ENCODE assay signal across 13 cellular contexts in the genomic region with DNA sequence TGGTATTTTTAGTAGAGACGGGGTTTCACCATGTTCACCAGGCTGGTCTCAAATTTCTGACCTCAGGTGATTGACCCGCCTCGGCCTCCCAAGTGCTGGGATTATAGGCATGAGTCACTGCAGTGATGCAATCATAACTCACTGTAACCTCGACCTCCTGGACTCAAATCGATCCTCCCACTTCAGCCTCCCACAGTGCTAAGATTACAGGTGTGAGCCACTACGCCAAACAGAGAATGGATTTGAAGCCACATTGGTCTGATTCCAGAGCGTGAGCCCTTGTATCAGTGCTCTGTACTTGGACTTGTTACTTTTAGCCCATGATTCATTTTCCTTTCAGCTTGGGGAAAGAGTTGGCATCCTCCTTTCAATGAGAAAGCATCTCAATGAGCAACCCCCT. TPM values are rescaled to one million over a fixed set of nuclear protein-coding genes. Genes with fewer than 3 reads are reported as not detected.
DNase-seq lines count a peak whose midpoint lies in the region; ATAC-seq, FAIRE-seq and TF ChIP-seq lines count a peak whose summit lies in the region.
"Had no signal": no experiment of that assay in that cellular context is flagged by ENCODE, and none has a peak within 500 bp of the region (broad histone marks: within the 10 kb centered on the region; RNA-seq: fewer than 3 reads in every experiment).

No MANE protein-coding gene starts in this region.

- H3K36me3 ChIP-seq in CD4-positive, alpha-beta memory T cell (ENCODE audit: insufficient read depth, low read length): no peaks in the 10 kb centered on the region
- H3K36me3 ChIP-seq: thoracic aorta had no signal

- no peak overlapping the region for H3K27ac ChIP-seq in CD4-positive, alpha-beta memory T cell (ENCODE audit: low read depth, low read length)
- H3K27ac ChIP-seq: thoracic aorta had no signal

- peaks cover 29 to 59% (median 47%) of the 10 kb centered on the region in 4 donors for H3K4me1 Mint-ChIP-seq in CD4-positive, alpha-beta memory T cell

- FAIRE-seq in H54 (lab: Jason Lieb, UNC): peak; percentile 80

- H3K4me3 ChIP-seq in fibroblast of villous mesenchyme (ENCODE audit: low read depth, low read length) (no peak overlapping the region), lower leg skin (ENCODE audit: low read depth, poor library complexity, severe bottlenecking) (no peak overlapping the region)
- H3K4me3 ChIP-seq in CD4-positive, alpha-beta memory T cell (ENCODE audit: low read length in 2 of 2): no peak overlapping the region
- H3K4me3 ChIP-seq: thoracic aorta had no signal

- H3K36me3 Mint-ChIP-seq in CD4-positive, alpha-beta memory T cell: no peaks in the 10 kb centered on the region
- H3K36me3 Mint-ChIP-seq: natural killer cell treated with Interleukin-12 subunit alpha and Interleukin-12 subunit beta and Interleukin-15 and Interleukin-18, amount 100 ng/mL, for 72 hours had no signal

- no peak overlapping the region for H3K4me3 Mint-ChIP-seq in CD4-positive, alpha-beta memory T cell
- H3K4me3 Mint-ChIP-seq: natural killer cell treated with Interleukin-12 subunit alpha and Interleukin-12 subunit beta and Interleukin-15 and Interleukin-18, amount 100 ng/mL, for 72 hours had no signal

- ATAC-seq in HG03354 (IDR thresholded peaks at IDR 0.05; ENCODE audit: poor library complexity, severe bottlenecking, unreplicated experiment): no peak
- ATAC-seq: natural killer cell treated with Interleukin-12 subunit alpha and Interleukin-12 subunit beta and Interleukin-15 and Interleukin-18, amount 100 ng/mL, for 72 hours had no signal

- TF ChIP-seq CTCF in fibroblast of villous mesenchyme (IDR thresholded peaks at IDR 0.05; ENCODE audit: insufficient read depth, low read depth, low read length) (no peak), lower leg skin (IDR thresholded peaks at IDR 0.05) (no peak)

- no peaks in the 10 kb centered on the region for H3K27me3 Mint-ChIP-seq in CD4-positive, alpha-beta memory T cell

- H3K27ac Mint-ChIP-seq in CD4-positive, alpha-beta memory T cell: no peak overlapping the region

- H3K9me3 ChIP-seq in CD4-positive, alpha-beta memory T cell (ENCODE audit: control insufficient read depth in 1 of 2, low read length in 2 of 2): no peaks in the 10 kb centered on the region
- H3K9me3 ChIP-seq: thoracic aorta had no signal

- no peaks in the 10 kb centered on the region for H3K27me3 ChIP-seq in CD4-positive, alpha-beta memory T cell (ENCODE audit: insufficient read depth, low read length)

- H3K9me3 Mint-ChIP-seq in CD4-positive, alpha-beta memory T cell: no peaks in the 10 kb centered on the region
- H3K9me3 Mint-ChIP-seq: natural killer cell treated with Interleukin-12 subunit alpha and Interleukin-12 subunit beta and Interleukin-15 and Interleukin-18, amount 100 ng/mL, for 72 hours had no signal

- H3K4me1 ChIP-seq in CD4-positive, alpha-beta memory T cell (ENCODE audit: insufficient read depth, low read length): peaks cover 79% of the 10 kb centered on the region

- intact Hi-C loops in CD4-positive, alpha-beta memory T cell (cut with micrococcal nuclease): no loop called here
- intact Hi-C loops in lower leg skin (cut with DNase I; ENCODE audit: low total_unique reads): no loop called here

- DNase-seq in Caki2 (ENCODE audit: low read depth) (peak; percentile 23), H54 (ENCODE audit: insufficient read length, low spot score) (no peak), RKO (ENCODE audit: low spot score) (peak; percentile 63), fibroblast of villous mesenchyme (ENCODE audit: low read depth) (peak; percentile 73), lower leg skin (ENCODE audit: low spot score in 2 of 2) (no peak)
- DNase-seq in CD4-positive, alpha-beta memory T cell: no peak
- no peak for DNase-seq in stimulated activated CD4-positive, alpha-beta T cell treated with anti-CD3 and anti-CD28 coated beads, Interleukin-4, amount 100 ng/mL, for 4 hours
- DNase-seq: kidney glomerular epithelial cell, NCI-H187 treated with DMSO at 0.1 percent for 48 hours had no signal

- TF ChIP-seq POLR2A in H54 (IDR thresholded peaks at IDR 0.05; ENCODE audit: low read depth, low read length) (no peak), lower leg skin (IDR thresholded peaks at IDR 0.05) (no peak)

- WGBS in lower leg skin, 2 donors: 56 to 71% methylated on average over 7 of the region's 7 CpGs

- CTCF ChIA-PET in CD4-positive, alpha-beta memory T cell (lab: Charles Lee; ENCODE audit: partially characterized antibody): interaction anchor here (1.1 to 5.0 kb wide), 4 partner anchors 21 to 111 kb away, joined by 3 to 63 read pairs (median 6); a partner anchor contains a TSS

- POLR2A ChIA-PET in CD4-positive, alpha-beta memory T cell (lab: Charles Lee; ENCODE audit: partially characterized antibody): interaction anchor here (1.5 to 1.9 kb wide), 4 partner anchors 10 to 106 kb away, joined by 3 to 6 read pairs (median 6); a partner anchor contains a TSS

- in situ Hi-C loops in Caki2 (cut with HindIII; ENCODE audit: low pct_unique_long_range_greater_than_20kb, low sequenced_read_pairs): no loop called here

RNA-seq across cellular contexts. Expression of a gene that starts 14.9 kb away (rescaled TPM):
- not detected in 2 replicates for total RNA-seq in Caki2 (2014; rRNA removed; shearing (Covaris generic); ENCODE audit: low replicate concordance)
- total RNA-seq in fibroblast of villous mesenchyme: not detected in 2 replicates
- not detected for total RNA-seq in CD4-positive, alpha-beta memory T cell
- under 1 TPM; 0.49 to 0.63 TPM for polyA plus RNA-seq in CD4-positive, alpha-beta memory T cell
- total RNA-seq in lower leg skin: not detected
- total RNA-seq: natural killer cell treated with Interleukin-12 subunit alpha and Interleukin-12 subunit beta and Interleukin-15 and Interleukin-18, amount 100 ng/mL, for 72 hours; T-helper 1 cell treated with Interleukin-12 subunit alpha and Interleukin-12 subunit beta and Interleukin-4 antibody, amounts not matched to agents 30 ng/mL and 1 ng/mL, for 36 hours; thoracic aorta had no signal

RNA-seq across cellular contexts. Expression of a gene that starts 23.2 kb away (rescaled TPM):
- not detected in 2 replicates for total RNA-seq in Caki2 (2014; rRNA removed; shearing (Covaris generic); ENCODE audit: low replicate concordance)
- total RNA-seq in fibroblast of villous mesenchyme: not detected in 2 replicates
- not detected for total RNA-seq in CD4-positive, alpha-beta memory T cell
- polyA plus RNA-seq in CD4-positive, alpha-beta memory T cell: not detected
- not detected for total RNA-seq in lower leg skin
- total RNA-seq: natural killer cell treated with Interleukin-12 subunit alpha and Interleukin-12 subunit beta and Interleukin-15 and Interleukin-18, amount 100 ng/mL, for 72 hours; T-helper 1 cell treated with Interleukin-12 subunit alpha and Interleukin-12 subunit beta and Interleukin-4 antibody, amounts not matched to agents 30 ng/mL and 1 ng/mL, for 36 hours; thoracic aorta had no signal

RNA-seq across cellular contexts. Expression of a gene that starts 33.5 kb away (rescaled TPM):
- total RNA-seq in Caki2 (2014; rRNA removed; shearing (Covaris generic); ENCODE audit: low replicate concordance): 13.2 TPM in 1 of 2 replicates, not detected in the other
- total RNA-seq in fibroblast of villous mesenchyme (not detected in 2 replicates), lower leg skin (100 to 1,000 TPM in 1 of 4 donors, 10 to 100 TPM in 3; 52.3 to 104 (median 56.9) TPM)
- total RNA-seq in CD4-positive, alpha-beta memory T cell: 1 to 10 TPM; 5.7 to 6.7 TPM
- 1 to 10 TPM in 1 of 2 donors, under 1 TPM in 1; 0.27 to 3.8 TPM for polyA plus RNA-seq in CD4-positive, alpha-beta memory T cell
- total RNA-seq: thoracic aorta had no signal

RNA-seq across cellular contexts. Expression of a gene that starts 44.7 kb away (rescaled TPM):
- 37.7 and 47.0 TPM in 2 replicates for total RNA-seq in Caki2 (2014; rRNA removed; shearing (Covaris generic); ENCODE audit: low replicate concordance)
- total RNA-seq in fibroblast of villous mesenchyme (57.7 and 69.1 TPM in 2 replicates), lower leg skin (10 to 100 TPM; 23.9 to 47.2 (median 39.9) TPM)
- total RNA-seq in CD4-positive, alpha-beta memory T cell: 10 to 100 TPM; 44.4 to 46.2 TPM
- polyA plus RNA-seq in CD4-positive, alpha-beta memory T cell: 10 to 100 TPM; 23.3 to 26.7 TPM

Comparison
In these comparisons a context has a peak if more than half of its experiments do, and no peak if none do; other contexts are left out.
1. DNase-seq: peak in Caki2 (single experiment), RKO (single experiment) and fibroblast of villous mesenchyme (single experiment); none in H54 (single experiment), CD4-positive, alpha-beta memory T cell (0 of 5), stimulated activated CD4-positive, alpha-beta T cell treated with anti-CD3 and anti-CD28 coated beads, Interleukin-4, amount 100 ng/mL, for 4 hours (0 of 2) and lower leg skin (0 of 2).